Comparison of ENCODE assay signal across 20 cellular contexts in genomic region chr17:34850023-34850422, GRCh38.
"Had no signal": no experiment of that assay in that cellular context is flagged by ENCODE, and none has a peak within 500 bp of the region (broad histone marks: within the 10 kb centered on the region; RNA-seq: fewer than 3 reads in every experiment).

No MANE protein-coding gene starts in this region.

- ATAC-seq: left lung, pancreas had no signal

- H3K4me1 Mint-ChIP-seq: neural crest cell had no signal

- H3K27me3 Mint-ChIP-seq: dendritic cell treated with granulocyte-macrophage colony-stimulating factor and Interleukin-4, amounts not matched to agents 40 ng/mL and 50 ng/mL, for 4 days had no signal

- H3K27ac Mint-ChIP-seq: dendritic cell treated with granulocyte-macrophage colony-stimulating factor and Interleukin-4, amounts not matched to agents 40 ng/mL and 50 ng/mL, for 4 days had no signal

- FAIRE-seq: pancreas, urothelium cell line had no signal

- H3K36me3 ChIP-seq: brain microvascular endothelial cell, left lung, pancreas, stomach, thoracic aorta had no signal

- H3K9me3 ChIP-seq: left lung, pancreas, stomach, thoracic aorta had no signal

- H3K27me3 ChIP-seq: brain microvascular endothelial cell, pancreas had no signal

- H3K4me3 ChIP-seq: left lung, pancreas, stomach, thoracic aorta had no signal

- H3K27ac ChIP-seq: brain microvascular endothelial cell, left lung, pancreas, stomach, thoracic aorta had no signal

- H3K9me3 Mint-ChIP-seq: dendritic cell treated with granulocyte-macrophage colony-stimulating factor and Interleukin-4, amounts not matched to agents 40 ng/mL and 50 ng/mL, for 4 days; neural crest cell had no signal

- H3K4me3 Mint-ChIP-seq: dendritic cell treated with granulocyte-macrophage colony-stimulating factor and Interleukin-4, amounts not matched to agents 40 ng/mL and 50 ng/mL, for 4 days; neural crest cell had no signal

- H3K4me1 ChIP-seq: left lung, pancreas, stomach had no signal

- DNase-seq: activated CD4-positive, alpha-beta T cell treated with anti-CD3 and anti-CD28 coated beads, Interleukin-2, amount 50 U/mL, for 4 hours; activated CD4-positive, CD25-positive, alpha-beta regulatory T cell treated with anti-CD3 and anti-CD28 coated beads, Interleukin-2, amount 50 U/mL, for 72 hours; activated naive CD4-positive, alpha-beta T cell treated with anti-CD3 and anti-CD28 coated beads, Interleukin-2, amount 50 U/mL, for 16 hours; activated T-cell treated with anti-CD3 and anti-CD28 coated beads, Interleukin-2, amount 50 U/mL, for 1 hour; amygdala; brain microvascular endothelial cell; cerebellar nuclear complex; erythroblast; foreskin melanocyte; head of caudate nucleus; islet precursor cell; left lung; mesendoderm; pancreas; stimulated activated CD4-positive, alpha-beta T cell treated with anti-CD3 and anti-CD28 coated beads, Interleukin-4, amount 100 ng/mL, for 24 hours; stomach had no signal
